Comparison of ENCODE assay signal across 40 cellular contexts in genomic region chr1:214686497-214686896, GRCh38.
"Had no signal": no experiment of that assay in that cellular context is flagged by ENCODE, and none has a peak within 500 bp of the region (broad histone marks: within the 10 kb centered on the region; RNA-seq: fewer than 3 reads in every experiment).

No MANE protein-coding gene starts in this region.

- H3K9me3 ChIP-seq: adrenal gland, ascending aorta, body of pancreas, breast epithelium had no signal

- H3K4me3 Mint-ChIP-seq: activated naive CD4-positive, alpha-beta T cell treated with anti-CD3 and anti-CD28 coated beads for 36 hours; activated naive CD4-positive, alpha-beta T cell treated with anti-CD3 and anti-CD28 coated beads, Interleukin-2, amount 10 ng/mL, durations not matched to agents 7 days and 5 days; activated naive CD4-positive, alpha-beta T cell treated with anti-CD3 and anti-CD28 coated beads, Interleukin-2, amount 50 U/mL, for 24 hours; activated naive CD8-positive, alpha-beta T cell; activated naive CD8-positive, alpha-beta T cell treated with anti-CD3 and anti-CD28 coated beads for 36 hours; activated naive CD8-positive, alpha-beta T cell treated with anti-CD3 and anti-CD28 coated beads, Interleukin-2, amount 10 ng/mL, durations not matched to agents 7 days and 5 days; activated naive CD8-positive, alpha-beta T cell treated with anti-CD3 and anti-CD28 coated beads, Interleukin-2, amount 50 U/mL, for 24 hours; activated T-cell treated with anti-CD3 and anti-CD28 coated beads, Interleukin-2, amount 50 U/mL, for 24 hours; activated T-cell treated with anti-CD3 and anti-CD28 coated beads, Interleukin-2, amount 50 U/mL, for 4 hours; activated T-cell treated with anti-CD3 and anti-CD28 coated beads, Interleukin-2, amount 50 U/mL, for 72 hours; activated T-helper 1 cell treated with anti-CD3 and anti-CD28 coated beads, Interleukin-12 subunit alpha, Interleukin-12 subunit beta, Interleukin-2, Interleukin-4 antibody, amounts not matched to agents 30 ng/mL and 10 ng/mL and 1 ng/mL, durations not matched to agents 14 hours and 24 hours and 36 hours; activated T-helper 17 cell treated with anti-CD3 and anti-CD28 coated beads, Interleukin-2, amount 50 U/mL, for 72 hours; central memory CD8-positive, alpha-beta T cell had no signal

- ATAC-seq: activated naive CD4-positive, alpha-beta T cell treated with anti-CD3 and anti-CD28 coated beads, Interleukin-2, amount 50 U/mL, for 72 hours; activated naive CD8-positive, alpha-beta T cell treated with anti-CD3 and anti-CD28 coated beads, Interleukin-2, amount 50 U/mL, for 24 hours; activated T-cell treated with anti-CD3 and anti-CD28 coated beads, Interleukin-2, amount 50 U/mL, for 4 hours; activated T-cell treated with anti-CD3 and anti-CD28 coated beads, Interleukin-2, amount 50 U/mL, for 72 hours; activated T-helper 17 cell treated with anti-CD3 and anti-CD28 coated beads, Interleukin-2, amount 50 U/mL, for 72 hours; body of pancreas had no signal

- H3K4me1 ChIP-seq: adrenal gland, ascending aorta, body of pancreas, breast epithelium had no signal

- DNase-seq: activated effector memory CD4-positive, alpha-beta T cell treated with anti-CD3 and anti-CD28 coated beads, Interleukin-2, amount 50 U/mL, for 16 hours; activated effector memory CD4-positive, alpha-beta T cell treated with Interleukin-2 at 50 U/mL for 16 hours; activated gamma-delta T cell; activated gamma-delta T cell treated with Interleukin-2 at 50 U/mL for 16 hours; activated naive CD4-positive, alpha-beta T cell; activated naive CD4-positive, alpha-beta T cell treated with anti-CD3 and anti-CD28 coated beads for 36 hours; activated naive CD4-positive, alpha-beta T cell treated with anti-CD3 and anti-CD28 coated beads, Interleukin-2, amount 10 ng/mL, durations not matched to agents 7 days and 5 days; activated naive CD4-positive, alpha-beta T cell treated with anti-CD3 and anti-CD28 coated beads, Interleukin-2, amount 50 U/mL, for 16 hours; activated naive CD4-positive, alpha-beta T cell treated with Interleukin-2 at 50 U/mL for 16 hours; activated naive CD8-positive, alpha-beta T cell treated with anti-CD3 and anti-CD28 coated beads for 36 hours; activated naive CD8-positive, alpha-beta T cell treated with anti-CD3 and anti-CD28 coated beads, Interleukin-2, amount 10 ng/mL, durations not matched to agents 7 days and 5 days; activated naive CD8-positive, alpha-beta T cell treated with anti-CD3 and anti-CD28 coated beads, Interleukin-2, amount 50 U/mL, for 24 hours; activated T-cell treated with anti-CD3 and anti-CD28 coated beads, Interleukin-2, amount 50 U/mL, for 1 hour; activated T-cell treated with anti-CD3 and anti-CD28 coated beads, Interleukin-2, amount 50 U/mL, for 24 hours; activated T-cell treated with anti-CD3 and anti-CD28 coated beads, Interleukin-2, amount 50 U/mL, for 4 hours; activated T-cell treated with anti-CD3 and anti-CD28 coated beads, Interleukin-2, amount 50 U/mL, for 48 hours; activated T-cell treated with anti-CD3 and anti-CD28 coated beads, Interleukin-2, amount 50 U/mL, for 72 hours; adrenal gland; amniotic stem cell; amygdala; anterior cingulate cortex; aorta; body of pancreas; brain microvascular endothelial cell; caudate nucleus; central memory CD4-positive, alpha-beta T cell; cerebellar nuclear complex had no signal

- H3K36me3 Mint-ChIP-seq: activated naive CD4-positive, alpha-beta T cell treated with anti-CD3 and anti-CD28 coated beads, Interleukin-2, amount 10 ng/mL, durations not matched to agents 7 days and 5 days; activated naive CD4-positive, alpha-beta T cell treated with anti-CD3 and anti-CD28 coated beads, Interleukin-2, amount 50 U/mL, for 24 hours; activated naive CD4-positive, alpha-beta T cell treated with anti-CD3 and anti-CD28 coated beads, Interleukin-2, amount 50 U/mL, for 72 hours; activated naive CD8-positive, alpha-beta T cell; activated naive CD8-positive, alpha-beta T cell treated with anti-CD3 and anti-CD28 coated beads for 36 hours; activated naive CD8-positive, alpha-beta T cell treated with anti-CD3 and anti-CD28 coated beads, Interleukin-2, amount 10 ng/mL, durations not matched to agents 7 days and 5 days; brain had no signal

- FAIRE-seq: astrocyte, bronchial epithelial cell had no signal

- H3K27me3 Mint-ChIP-seq: activated naive CD4-positive, alpha-beta T cell treated with anti-CD3 and anti-CD28 coated beads, Interleukin-2, amount 10 ng/mL, durations not matched to agents 7 days and 5 days; activated naive CD4-positive, alpha-beta T cell treated with anti-CD3 and anti-CD28 coated beads, Interleukin-2, amount 50 U/mL, for 24 hours; activated naive CD8-positive, alpha-beta T cell; activated naive CD8-positive, alpha-beta T cell treated with anti-CD3 and anti-CD28 coated beads for 36 hours; activated naive CD8-positive, alpha-beta T cell treated with anti-CD3 and anti-CD28 coated beads, Interleukin-2, amount 10 ng/mL, durations not matched to agents 7 days and 5 days had no signal

- H3K4me3 ChIP-seq: adrenal gland, ascending aorta, body of pancreas, breast epithelium, cardiac muscle cell had no signal

- H3K36me3 ChIP-seq: adrenal gland, ascending aorta, brain microvascular endothelial cell, breast epithelium, cardiac muscle cell had no signal

- H3K27ac Mint-ChIP-seq: activated naive CD4-positive, alpha-beta T cell treated with anti-CD3 and anti-CD28 coated beads for 36 hours; activated naive CD4-positive, alpha-beta T cell treated with anti-CD3 and anti-CD28 coated beads, Interleukin-2, amount 10 ng/mL, durations not matched to agents 7 days and 5 days; activated naive CD4-positive, alpha-beta T cell treated with anti-CD3 and anti-CD28 coated beads, Interleukin-2, amount 50 U/mL, for 24 hours; activated naive CD4-positive, alpha-beta T cell treated with anti-CD3 and anti-CD28 coated beads, Interleukin-2, amount 50 U/mL, for 72 hours; activated naive CD8-positive, alpha-beta T cell; activated naive CD8-positive, alpha-beta T cell treated with anti-CD3 and anti-CD28 coated beads for 36 hours; activated naive CD8-positive, alpha-beta T cell treated with anti-CD3 and anti-CD28 coated beads, Interleukin-2, amount 10 ng/mL, durations not matched to agents 7 days and 5 days; activated naive CD8-positive, alpha-beta T cell treated with anti-CD3 and anti-CD28 coated beads, Interleukin-2, amount 50 U/mL, for 24 hours; activated T-cell treated with anti-CD3 and anti-CD28 coated beads, Interleukin-2, amount 50 U/mL, for 24 hours; activated T-cell treated with anti-CD3 and anti-CD28 coated beads, Interleukin-2, amount 50 U/mL, for 72 hours; activated T-helper 1 cell treated with anti-CD3 and anti-CD28 coated beads, Interleukin-12 subunit alpha, Interleukin-12 subunit beta, Interleukin-2, Interleukin-4 antibody, amounts not matched to agents 30 ng/mL and 10 ng/mL and 1 ng/mL, durations not matched to agents 14 hours and 24 hours and 36 hours; activated T-helper 17 cell treated with anti-CD3 and anti-CD28 coated beads, Interleukin-2, amount 50 U/mL, for 72 hours; activated T-helper 2 cell treated with anti-CD3 and anti-CD28 coated beads, Interferon-gamma antibody, Interleukin-2, Interleukin-4, amounts not matched to agents 10 μg/mL and 5 μg/mL and 100 μg/mL, durations not matched to agents 14 hours and 24 hours and 36 hours; brain had no signal

- H3K9me3 Mint-ChIP-seq: activated naive CD4-positive, alpha-beta T cell treated with anti-CD3 and anti-CD28 coated beads for 36 hours; activated naive CD4-positive, alpha-beta T cell treated with anti-CD3 and anti-CD28 coated beads, Interleukin-2, amount 10 ng/mL, durations not matched to agents 7 days and 5 days; activated naive CD4-positive, alpha-beta T cell treated with anti-CD3 and anti-CD28 coated beads, Interleukin-2, amount 50 U/mL, for 24 hours; activated naive CD4-positive, alpha-beta T cell treated with anti-CD3 and anti-CD28 coated beads, Interleukin-2, amount 50 U/mL, for 72 hours; activated naive CD8-positive, alpha-beta T cell treated with anti-CD3 and anti-CD28 coated beads for 36 hours; activated naive CD8-positive, alpha-beta T cell treated with anti-CD3 and anti-CD28 coated beads, Interleukin-2, amount 10 ng/mL, durations not matched to agents 7 days and 5 days; activated naive CD8-positive, alpha-beta T cell treated with anti-CD3 and anti-CD28 coated beads, Interleukin-2, amount 50 U/mL, for 24 hours; activated T-cell treated with anti-CD3 and anti-CD28 coated beads, Interleukin-2, amount 50 U/mL, for 24 hours; activated T-cell treated with anti-CD3 and anti-CD28 coated beads, Interleukin-2, amount 50 U/mL, for 4 hours; activated T-cell treated with anti-CD3 and anti-CD28 coated beads, Interleukin-2, amount 50 U/mL, for 72 hours; activated T-helper 1 cell treated with anti-CD3 and anti-CD28 coated beads, Interleukin-12 subunit alpha, Interleukin-12 subunit beta, Interleukin-2, Interleukin-4 antibody, amounts not matched to agents 30 ng/mL and 10 ng/mL and 1 ng/mL, durations not matched to agents 14 hours and 24 hours and 36 hours; activated T-helper 17 cell treated with anti-CD3 and anti-CD28 coated beads, Interleukin-2, amount 50 U/mL, for 72 hours; activated T-helper 2 cell treated with anti-CD3 and anti-CD28 coated beads, Interferon-gamma antibody, Interleukin-2, Interleukin-4, amounts not matched to agents 10 μg/mL and 5 μg/mL and 100 μg/mL, durations not matched to agents 14 hours and 24 hours and 36 hours; central memory CD8-positive, alpha-beta T cell had no signal

- H3K4me1 Mint-ChIP-seq: activated naive CD4-positive, alpha-beta T cell treated with anti-CD3 and anti-CD28 coated beads, Interleukin-2, amount 10 ng/mL, durations not matched to agents 7 days and 5 days; activated naive CD4-positive, alpha-beta T cell treated with anti-CD3 and anti-CD28 coated beads, Interleukin-2, amount 50 U/mL, for 24 hours; activated naive CD8-positive, alpha-beta T cell treated with anti-CD3 and anti-CD28 coated beads for 36 hours; activated naive CD8-positive, alpha-beta T cell treated with anti-CD3 and anti-CD28 coated beads, Interleukin-2, amount 10 ng/mL, durations not matched to agents 7 days and 5 days; activated naive CD8-positive, alpha-beta T cell treated with anti-CD3 and anti-CD28 coated beads, Interleukin-2, amount 50 U/mL, for 24 hours; activated T-helper 17 cell treated with anti-CD3 and anti-CD28 coated beads, Interleukin-2, amount 50 U/mL, for 72 hours; central memory CD8-positive, alpha-beta T cell had no signal

- H3K27ac ChIP-seq: adrenal gland, ascending aorta, body of pancreas, brain microvascular endothelial cell, breast epithelium, cardiac muscle cell had no signal

- H3K27me3 ChIP-seq: adrenal gland, ascending aorta, body of pancreas, brain microvascular endothelial cell, breast epithelium, cardiac muscle cell had no signal
